1 cellular context compared by ENCODE assay signal in the genomic region with DNA sequence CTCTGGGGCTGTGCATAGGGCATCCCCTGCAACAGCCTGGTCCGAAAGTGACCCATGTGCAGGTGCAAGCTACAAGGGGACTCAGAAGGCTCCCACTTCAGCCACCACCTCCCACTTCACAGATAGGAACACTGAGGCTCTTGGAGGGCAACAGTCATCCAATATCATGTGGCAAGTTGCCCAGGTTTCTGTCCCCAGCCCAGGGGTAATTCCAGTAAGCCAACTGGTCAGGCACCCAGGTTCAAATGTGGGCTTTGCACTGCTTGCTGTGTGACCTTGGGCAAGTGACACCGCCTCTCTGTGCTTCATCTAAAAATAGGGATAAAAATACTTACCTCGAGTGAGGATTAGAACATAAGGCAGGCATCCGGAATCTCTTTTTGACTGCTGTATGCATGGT.
TF ChIP-seq lines count a peak whose summit lies in the region.

No MANE protein-coding gene starts in this region.

TF ChIP-seq in K562, 482 proteins besides CTCF, POLR2A, EP300 and RAD21:
- no peak for TF ChIP-seq FOXJ2 (tag; IDR thresholded peaks at IDR 0.05)
- peak; percentile 51; the same call in 1 of the 2 replicates for TF ChIP-seq ADNP (tag; IDR thresholded peaks at IDR 0.05)
- peak; percentile 66 for TF ChIP-seq RBM25 (IDR thresholded peaks at IDR 0.05; ENCODE audit: low read depth, low read length, severe bottlenecking)
- peak; percentile 64; the same call in 1 of the 2 replicates for TF ChIP-seq BCOR (IDR thresholded peaks at IDR 0.05)
- TF ChIP-seq ZFP36 (IDR thresholded peaks at IDR 0.05; ENCODE audit: low read depth, low read length, partially characterized antibody) = peak; percentile 63
- 0 out of 2 replicates have a peak, but pooled peaks have one; percentile 25 for TF ChIP-seq SMARCA5 (IDR thresholded peaks at IDR 0.05)
- TF ChIP-seq FOXK1 (CRISPR knock-in tag; IDR thresholded peaks at IDR 0.05; ENCODE audit: borderline replicate concordance) = no peak
- TF ChIP-seq KDM1A (IDR thresholded peaks at IDR 0.05) = peak in 1 of 2 experiments; percentile 22; a peak in 1 of 4 replicates
TF ChIP-seq in K562: peak in this region for 6.
